ENCODE assay signal across 11 cellular contexts in genomic region chr11:55497068-55497467, GRCh38. TPM values are rescaled to one million over a fixed set of nuclear protein-coding genes. Genes with fewer than 3 reads are reported as not detected.
"Had no signal": no experiment of that assay in that cellular context is flagged by ENCODE, and none has a peak within 500 bp of the region (broad histone marks: within the 10 kb centered on the region; RNA-seq: fewer than 3 reads in every experiment).

No MANE protein-coding gene starts in this region.

- DNase-seq: GM23248, GOT3, H7, H9, HCEC 1CT, HFFc6 had no signal

- H3K27ac ChIP-seq: GM23248 had no signal

- H3K4me3 ChIP-seq: GM23248, GM23338, HAP-1 had no signal

- ATAC-seq: GM23338, HCT116 had no signal

- H3K36me3 ChIP-seq: HAP-1 had no signal

- H3K4me1 ChIP-seq: HAP-1 had no signal

- H3K9me3 ChIP-seq: HAP-1 had no signal

RNA-seq across cellular contexts. Expression of gene OR4C15, which starts 57.2 kb away (rescaled TPM):
- total RNA-seq: GM23248, GM23338, H1, H4, H7, H9, HFFc6 had no signal
- polyA plus RNA-seq: GM23248, GM23338, H1 had no signal
